8 cellular contexts compared by ENCODE assay signal in the genomic region with DNA sequence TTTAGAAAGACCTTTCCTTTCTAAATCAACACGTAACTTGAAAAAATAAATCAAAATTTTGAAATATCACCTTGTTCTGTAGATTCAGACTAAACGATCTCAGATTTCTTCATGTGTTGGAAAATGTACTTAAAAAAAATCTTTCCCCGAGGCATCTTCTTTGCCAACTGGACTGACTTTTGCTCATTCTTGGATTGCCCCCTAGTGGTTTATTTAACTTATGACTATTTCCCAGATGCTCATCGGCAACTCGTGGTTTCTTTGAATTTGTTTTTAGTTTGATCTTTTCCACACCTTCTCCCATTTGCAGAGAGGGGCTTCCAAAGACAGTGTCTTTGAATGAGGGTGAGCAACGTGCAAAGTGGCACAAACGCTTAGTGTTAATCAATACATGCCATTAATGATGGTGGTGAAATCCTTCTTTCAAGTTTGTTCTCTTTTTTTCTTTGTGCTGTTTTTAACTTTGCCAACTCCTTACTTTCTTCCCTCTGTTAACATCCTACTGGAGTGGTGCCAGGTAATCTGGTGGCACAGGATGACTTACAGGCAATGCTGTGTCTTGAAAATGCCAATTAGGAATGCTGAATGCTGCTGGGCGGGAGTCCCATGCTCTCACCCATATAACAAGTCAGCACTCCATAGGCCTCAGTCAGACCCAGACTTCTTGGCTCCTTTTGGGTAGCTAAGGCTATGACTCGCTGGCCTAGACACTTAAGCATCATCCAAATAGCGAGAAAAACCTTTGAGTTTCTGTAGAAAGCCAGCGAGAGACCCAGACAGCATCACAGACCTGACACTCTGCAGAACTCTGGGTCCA. TPM values are rescaled to one million over a fixed set of nuclear protein-coding genes. Genes with fewer than 3 reads are reported as not detected.
A peak's percentile ranks its signal among the peaks of the same experiment; 100 is the strongest.
DNase-seq lines count a peak whose midpoint lies in the region; TF ChIP-seq lines count a peak whose summit lies in the region.

No MANE protein-coding gene starts in this region.

- H3K36me3 ChIP-seq in OCI-LY1 (ENCODE audit: insufficient read depth, low read length) (no peaks in the 10 kb centered on the region), mesenchymal stem cell (ENCODE audit: control insufficient read depth in 1 of 2, insufficient read depth in 2 of 2, low read depth in 1 of 2, low read length in 2 of 2) (no peaks in the 10 kb centered on the region)

- H3K79me1 ChIP-seq in mesenchymal stem cell (replicated peaks; ENCODE audit: low read length, poor library complexity, severe bottlenecking): peaks cover 7% of the 10 kb centered on the region

- TF ChIP-seq CTCF in 22Rv1 (IDR thresholded peaks at IDR 0.05) (peak; percentile 81), GM12875 (IDR thresholded peaks at IDR 0.05; ENCODE audit: borderline replicate concordance, insufficient read depth, low read depth, low read length) (peak; percentile 13; the same call in 1 of the 2 replicates), OCI-LY1 (IDR thresholded peaks at IDR 0.05; ENCODE audit: low read length) (peak; percentile 71), coronary artery (IDR thresholded peaks at IDR 0.05) (peak; percentile 70)

- peak overlapping the region; percentile 55 for H4K8ac ChIP-seq in mesenchymal stem cell (ENCODE audit: low read length)

- H3K9me3 ChIP-seq in OCI-LY1 (ENCODE audit: low read length): no peaks in the 10 kb centered on the region
- no peaks in the 10 kb centered on the region for H3K9me3 ChIP-seq in mesenchymal stem cell (ENCODE audit: control insufficient read depth, low read length)

- peak overlapping the region; percentile 84 for H4K91ac ChIP-seq in mesenchymal stem cell (ENCODE audit: low read length)

- peak overlapping the region; percentile 19 to 59 for H3K4ac ChIP-seq in mesenchymal stem cell (ENCODE audit: low read depth in 1 of 2, low read length in 2 of 2)

- peak overlapping the region in 1 of 2 experiments; percentile 89 for H2BK12ac ChIP-seq in mesenchymal stem cell (ENCODE audit: low read length in 2 of 2)

- H3K4me1 ChIP-seq in OCI-LY1 (ENCODE audit: insufficient read depth, low read length, severe bottlenecking) (no peaks in the 10 kb centered on the region), mesenchymal stem cell (ENCODE audit: control insufficient read depth, insufficient read depth, low read depth, low read length) (peaks cover 13% of the 10 kb centered on the region)

- H3K79me2 ChIP-seq in OCI-LY1 (ENCODE audit: insufficient read depth, low read length): no peaks in the 10 kb centered on the region

- peak overlapping the region in 1 of 2 experiments; percentile 70 for H3K14ac ChIP-seq in mesenchymal stem cell (ENCODE audit: low read length in 2 of 2)

- H2AFZ ChIP-seq in OCI-LY1 (ENCODE audit: low read length) (no peak overlapping the region), mesenchymal stem cell (ENCODE audit: low read depth, low read length) (no peak overlapping the region)

- no peaks in the 10 kb centered on the region for H4K20me1 ChIP-seq in OCI-LY1 (ENCODE audit: insufficient read depth, low read length)

- H3K27me3 ChIP-seq in OCI-LY1 (ENCODE audit: insufficient read depth, low read length): no peaks in the 10 kb centered on the region
- no peaks in the 10 kb centered on the region for H3K27me3 ChIP-seq in mesenchymal stem cell (ENCODE audit: control insufficient read depth in 1 of 2, insufficient read depth in 1 of 2, low read length in 2 of 2)

- no peaks in the 10 kb centered on the region for H3K9me2 ChIP-seq in OCI-LY1 (ENCODE audit: low read depth, low read length)

- peak overlapping the region; percentile 79 for H2AK5ac ChIP-seq in mesenchymal stem cell (ENCODE audit: low read length, severe bottlenecking)

- WGBS in mesenchymal stem cell: 23% methylated on average over 6 of the region's 11 CpGs

- no peak overlapping the region for H2BK120ac ChIP-seq in mesenchymal stem cell (ENCODE audit: low read depth, low read length)

- H2BK5ac ChIP-seq in mesenchymal stem cell (ENCODE audit: low read depth, low read length, poor library complexity, severe bottlenecking): no peak overlapping the region

- H3K4me3 ChIP-seq in GM12875 (ENCODE audit: low read depth, low read length) (no peak overlapping the region), OCI-LY1 (ENCODE audit: low read depth, low read length, poor library complexity, severe bottlenecking) (no peak overlapping the region), coronary artery (peak overlapping the region; percentile 14), mesenchymal stem cell (ENCODE audit: insufficient read depth in 1 of 2, low read depth in 1 of 2, low read length in 2 of 2) (no peak overlapping the region)

- H3K27ac ChIP-seq in 22Rv1: peak overlapping the region; percentile 15; the same call in 1 of the 2 replicates
- no peak overlapping the region for H3K27ac ChIP-seq in OCI-LY1 (ENCODE audit: low read depth, low read length, poor library complexity, severe bottlenecking)
- peak overlapping the region; percentile 36 to 50 for H3K27ac ChIP-seq in coronary artery
- H3K27ac ChIP-seq in mesenchymal stem cell (ENCODE audit: low read length, poor library complexity, severe bottlenecking): peak overlapping the region; percentile 49

- H3K23ac ChIP-seq in mesenchymal stem cell (ENCODE audit: low read length in 2 of 2): no peak overlapping the region

- no peak overlapping the region for H3K4me2 ChIP-seq in OCI-LY1 (ENCODE audit: low read length)
- H3K4me2 ChIP-seq in mesenchymal stem cell (ENCODE audit: low read length, poor library complexity, severe bottlenecking): no peak overlapping the region

- H3K18ac ChIP-seq in mesenchymal stem cell (ENCODE audit: low read depth in 1 of 2, low read length in 2 of 2): peak overlapping the region; percentile 35 to 61

- DNase-seq in Kasumi-1 (lab: John Stamatoyannopoulos, UW) (peak; percentile 88), coronary artery (ENCODE audit: low spot score) (no peak), mesenchymal stem cell (peak; percentile 83), GM19238 (ENCODE audit: insufficient read length, low spot score) (no peak)
- no peak for DNase-seq in activated CD8-positive, alpha-beta memory T cell treated with anti-CD3 and anti-CD28 coated beads, Interleukin-2, amount 50 U/mL, for 48 hours

- H2BK15ac ChIP-seq in mesenchymal stem cell (ENCODE audit: low read depth, poor library complexity, severe bottlenecking): no peak overlapping the region

- no peaks in the 10 kb centered on the region for H3F3A ChIP-seq in OCI-LY1 (ENCODE audit: insufficient read depth, low read length)

- H3K9ac ChIP-seq in OCI-LY1 (ENCODE audit: low read length) (no peak overlapping the region), mesenchymal stem cell (ENCODE audit: low read length) (peak overlapping the region; percentile 56)

RNA-seq across cellular contexts. Expression of a gene that starts 18.3 kb away (rescaled TPM):
- 324 TPM for polyA plus RNA-seq in mesenchymal stem cell (2013, experiment 1 of 2)
- 337 TPM for polyA plus RNA-seq in mesenchymal stem cell (2013, experiment 2 of 2)

Comparison
In these comparisons a context has a peak if more than half of its experiments do, and no peak if none do; other contexts are left out.
1. CTCF ChIP-seq: peak in every context shown above with its lines; median percentile 81 in 22Rv1; 71 in OCI-LY1; 70 in coronary artery; 13 in GM12875.
2. DNase-seq: peak in Kasumi-1 (2 of 2) and mesenchymal stem cell (single experiment); none in coronary artery (single experiment), activated CD8-positive, alpha-beta memory T cell treated with anti-CD3 and anti-CD28 coated beads, Interleukin-2, amount 50 U/mL, for 48 hours (single experiment) and GM19238 (single experiment).